18 cellular contexts compared by ENCODE assay signal in the genomic region with DNA sequence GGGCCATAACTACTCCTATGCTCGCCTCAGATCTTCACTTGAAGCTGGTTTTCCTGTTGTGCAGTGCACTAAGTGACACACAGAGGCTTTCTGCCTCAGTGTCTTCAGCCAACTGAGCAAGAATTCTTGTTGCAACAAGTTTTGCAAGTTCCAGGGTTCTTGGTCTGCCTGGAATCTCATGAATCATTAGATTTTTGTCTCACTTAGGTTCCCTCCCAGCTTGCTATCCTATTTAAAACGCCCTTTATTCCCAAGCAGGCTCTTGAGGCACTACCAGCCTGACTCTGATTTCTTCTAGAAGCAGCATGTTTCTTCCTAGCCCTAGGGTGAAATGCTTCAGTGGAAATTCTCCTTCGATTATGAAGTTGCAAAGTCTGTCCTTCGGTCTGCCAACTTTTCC.
DNase-seq lines count a peak whose midpoint lies in the region; ATAC-seq and TF ChIP-seq lines count a peak whose summit lies in the region.
"Had no signal": no experiment of that assay in that cellular context is flagged by ENCODE, and none has a peak within 500 bp of the region (broad histone marks: within the 10 kb centered on the region; RNA-seq: fewer than 3 reads in every experiment).

No MANE protein-coding gene starts in this region.

- H3K4me3 Mint-ChIP-seq in activated T-cell treated with anti-CD3 and anti-CD28 coated beads, Interleukin-2, amount 50 U/mL, for 24 hours, result no peak overlapping the region
- H3K4me3 Mint-ChIP-seq: activated CD8-positive, alpha-beta T cell treated with anti-CD3 and anti-CD28 coated beads, Interleukin-2, amount 10 ng/mL, durations not matched to agents 7 days and 5 days; activated naive CD8-positive, alpha-beta T cell treated with anti-CD3 and anti-CD28 coated beads for 36 hours; CD4-positive, alpha-beta T cell; natural killer cell had no signal

- no peaks in the 10 kb centered on the region for H3K9me3 Mint-ChIP-seq in activated T-cell treated with anti-CD3 and anti-CD28 coated beads, Interleukin-2, amount 50 U/mL, for 24 hours
- H3K9me3 Mint-ChIP-seq: activated naive CD8-positive, alpha-beta T cell treated with anti-CD3 and anti-CD28 coated beads for 36 hours; CD4-positive, alpha-beta T cell; natural killer cell had no signal

- ATAC-seq in SK-N-SH treated with all-trans-retinoic acid at 6 μM for 48 hours, result no peak
- ATAC-seq: activated CD8-positive, alpha-beta T cell treated with anti-CD3 and anti-CD28 coated beads, Interleukin-2, amount 10 ng/mL, durations not matched to agents 7 days and 5 days; natural killer cell had no signal

- no peak overlapping the region for H3K27ac Mint-ChIP-seq in activated T-cell treated with anti-CD3 and anti-CD28 coated beads, Interleukin-2, amount 50 U/mL, for 24 hours
- H3K27ac Mint-ChIP-seq: activated CD8-positive, alpha-beta T cell treated with anti-CD3 and anti-CD28 coated beads, Interleukin-2, amount 10 ng/mL, durations not matched to agents 7 days and 5 days; activated naive CD8-positive, alpha-beta T cell treated with anti-CD3 and anti-CD28 coated beads for 36 hours; CD4-positive, alpha-beta T cell had no signal

- DNase-seq in SIG-M5 treated with dmso at 0.1 percent for 504 hours (lab: John Stamatoyannopoulos, UW; ENCODE audit: unreplicated experiment), result peak; percentile 36
- no peak for DNase-seq in SIG-M5 (lab: John Stamatoyannopoulos, UW)
- DNase-seq in dedifferentiated amniotic fluid mesenchymal stem cell (ENCODE audit: extremely low spot score), result peak; percentile 68
- DNase-seq in islet precursor cell, result peak; percentile 80
- no peak for DNase-seq in stimulated activated CD4-positive, alpha-beta T cell treated with anti-CD3 and anti-CD28 coated beads, Interleukin-4, amount 100 ng/mL, for 1 hour
- DNase-seq in activated T-cell treated with anti-CD3 and anti-CD28 coated beads, Interleukin-2, amount 50 U/mL, for 24 hours, result no peak
- no peak for DNase-seq in middle frontal gyrus (ENCODE audit: extremely low spot score, low spot score)
- DNase-seq: activated CD8-positive, alpha-beta T cell treated with anti-CD3 and anti-CD28 coated beads, Interleukin-2, amount 10 ng/mL, durations not matched to agents 7 days and 5 days; activated naive CD8-positive, alpha-beta T cell treated with anti-CD3 and anti-CD28 coated beads for 36 hours; caudate nucleus; CD4-positive, alpha-beta T cell; DMS53; natural killer cell; NCI-H1694; spleen; tibial artery; WERI-Rb-1 had no signal

- H3K4me1 Mint-ChIP-seq in activated T-cell treated with anti-CD3 and anti-CD28 coated beads, Interleukin-2, amount 50 U/mL, for 24 hours (ENCODE audit: low read depth), result no peaks in the 10 kb centered on the region
- H3K4me1 Mint-ChIP-seq: activated naive CD8-positive, alpha-beta T cell treated with anti-CD3 and anti-CD28 coated beads for 36 hours had no signal

- H3K27me3 Mint-ChIP-seq in activated T-cell treated with anti-CD3 and anti-CD28 coated beads, Interleukin-2, amount 50 U/mL, for 24 hours, result peaks cover 7% of the 10 kb centered on the region
- H3K27me3 Mint-ChIP-seq: activated naive CD8-positive, alpha-beta T cell treated with anti-CD3 and anti-CD28 coated beads for 36 hours had no signal

- no peaks in the 10 kb centered on the region for H3K36me3 Mint-ChIP-seq in activated T-cell treated with anti-CD3 and anti-CD28 coated beads, Interleukin-2, amount 50 U/mL, for 24 hours (ENCODE audit: low read depth)
- H3K36me3 Mint-ChIP-seq: activated naive CD8-positive, alpha-beta T cell treated with anti-CD3 and anti-CD28 coated beads for 36 hours; natural killer cell had no signal

TF ChIP-seq in SK-N-SH treated with all-trans-retinoic acid at 6 μM for 48 hours, 23 proteins besides CTCF, POLR2A, EP300 and RAD21:
- no peak for TF ChIP-seq ZFP3 (CRISPR knock-in tag; IDR thresholded peaks at IDR 0.05)
- no peak for TF ChIP-seq ZFP30 (CRISPR knock-in tag; IDR thresholded peaks at IDR 0.05)
- TF ChIP-seq ZNF70 (CRISPR knock-in tag; IDR thresholded peaks at IDR 0.05), result no peak
- TF ChIP-seq, protein P1, sequence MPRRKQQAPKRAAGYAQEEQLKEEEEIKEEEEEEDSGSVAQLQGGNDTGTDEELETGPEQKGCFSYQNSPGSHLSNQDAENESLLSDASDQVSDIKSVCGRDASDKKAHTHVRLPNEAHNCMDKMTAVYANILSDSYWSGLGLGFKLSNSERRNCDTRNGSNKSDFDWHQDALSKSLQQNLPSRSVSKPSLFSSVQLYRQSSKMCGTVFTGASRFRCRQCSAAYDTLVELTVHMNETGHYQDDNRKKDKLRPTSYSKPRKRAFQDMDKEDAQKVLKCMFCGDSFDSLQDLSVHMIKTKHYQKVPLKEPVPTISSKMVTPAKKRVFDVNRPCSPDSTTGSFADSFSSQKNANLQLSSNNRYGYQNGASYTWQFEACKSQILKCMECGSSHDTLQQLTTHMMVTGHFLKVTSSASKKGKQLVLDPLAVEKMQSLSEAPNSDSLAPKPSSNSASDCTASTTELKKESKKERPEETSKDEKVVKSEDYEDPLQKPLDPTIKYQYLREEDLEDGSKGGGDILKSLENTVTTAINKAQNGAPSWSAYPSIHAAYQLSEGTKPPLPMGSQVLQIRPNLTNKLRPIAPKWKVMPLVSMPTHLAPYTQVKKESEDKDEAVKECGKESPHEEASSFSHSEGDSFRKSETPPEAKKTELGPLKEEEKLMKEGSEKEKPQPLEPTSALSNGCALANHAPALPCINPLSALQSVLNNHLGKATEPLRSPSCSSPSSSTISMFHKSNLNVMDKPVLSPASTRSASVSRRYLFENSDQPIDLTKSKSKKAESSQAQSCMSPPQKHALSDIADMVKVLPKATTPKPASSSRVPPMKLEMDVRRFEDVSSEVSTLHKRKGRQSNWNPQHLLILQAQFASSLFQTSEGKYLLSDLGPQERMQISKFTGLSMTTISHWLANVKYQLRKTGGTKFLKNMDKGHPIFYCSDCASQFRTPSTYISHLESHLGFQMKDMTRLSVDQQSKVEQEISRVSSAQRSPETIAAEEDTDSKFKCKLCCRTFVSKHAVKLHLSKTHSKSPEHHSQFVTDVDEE (CRISPR knock-in tag; IDR thresholded peaks at IDR 0.05), result no peak
- TF ChIP-seq GLIS3 (CRISPR knock-in tag; IDR thresholded peaks at IDR 0.05), result no peak
- no peak for TF ChIP-seq ZC3H10 (CRISPR knock-in tag; IDR thresholded peaks at IDR 0.05)

Comparison
In these comparisons a context has a peak if more than half of its experiments do, and no peak if none do; other contexts are left out.
1. DNase-seq: peak in SIG-M5 treated with dmso at 0.1 percent for 504 hours (single experiment), dedifferentiated amniotic fluid mesenchymal stem cell (single experiment) and islet precursor cell (single experiment); none in SIG-M5 (single experiment), stimulated activated CD4-positive, alpha-beta T cell treated with anti-CD3 and anti-CD28 coated beads, Interleukin-4, amount 100 ng/mL, for 1 hour (single experiment), activated T-cell treated with anti-CD3 and anti-CD28 coated beads, Interleukin-2, amount 50 U/mL, for 24 hours (single experiment) and middle frontal gyrus (single experiment).